Comparison of ENCODE assay signal across 8 cellular contexts in the genomic region with DNA sequence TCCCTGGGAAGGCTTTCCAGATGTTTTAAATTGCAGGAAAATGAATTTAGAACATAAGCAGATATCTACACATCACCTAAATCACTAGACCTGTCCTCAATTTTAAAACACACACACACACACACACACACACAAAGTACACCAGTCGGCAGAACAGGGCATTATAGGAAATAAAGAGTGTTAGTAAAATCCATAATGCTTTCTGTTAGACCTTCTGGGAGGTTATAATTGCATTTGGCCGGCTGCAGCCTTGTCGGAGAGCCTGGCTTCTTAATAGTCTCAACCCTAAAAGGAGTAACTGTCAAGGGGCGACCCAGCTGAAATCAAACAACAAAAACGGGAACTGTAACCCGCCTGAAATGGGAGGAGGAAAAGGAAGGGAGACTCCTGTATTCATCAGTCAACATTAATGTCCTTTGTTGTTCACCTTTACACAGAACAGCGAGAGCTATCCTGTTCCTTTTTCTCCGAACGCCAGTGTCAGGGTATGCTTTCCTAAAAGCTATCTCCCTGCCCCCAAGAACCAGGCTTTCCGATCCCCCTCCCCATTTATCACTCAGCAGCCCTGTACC. TPM values are rescaled to one million over a fixed set of nuclear protein-coding genes. Genes with fewer than 3 reads are reported as not detected.
DNase-seq lines count a peak whose midpoint lies in the region; ATAC-seq and TF ChIP-seq lines count a peak whose summit lies in the region.

No MANE protein-coding gene starts in this region.

- POLR2A ChIA-PET in activated CD4-positive, alpha-beta memory T cell treated with anti-CD3 and anti-CD28 coated beads for 36 hours (lab: Charles Lee): interaction anchor here (1.2 to 3.0 kb wide), 2 partner anchors 47 to 246 kb away, joined by 3 to 23 read pairs; a partner anchor contains a TSS

- WGBS in gastroesophageal sphincter (ENCODE audit: low coverage in 1 of 2), 2 donors: 0% methylated on average over 5 to 7 of the region's 10 CpGs

- H3K27me3 ChIP-seq in gastroesophageal sphincter: no peaks in the 10 kb centered on the region

- no peaks in the 10 kb centered on the region for H3K36me3 ChIP-seq in gastroesophageal sphincter

- H3K27me3 Mint-ChIP-seq in activated CD4-positive, alpha-beta memory T cell treated with anti-CD3 and anti-CD28 coated beads for 36 hours: peaks cover 41% of the 10 kb centered on the region
- no peaks in the 10 kb centered on the region for H3K27me3 Mint-ChIP-seq in progenitor cell of endocrine pancreas

- no peak for TF ChIP-seq POLR2A in gastroesophageal sphincter (IDR thresholded peaks at IDR 0.05)

- H3K27ac ChIP-seq in gastroesophageal sphincter: peak overlapping the region; percentile 3 to 90 (median 88)

- TF ChIP-seq EP300 in gastroesophageal sphincter (IDR thresholded peaks at IDR 0.05): no peak

- H3K4me1 ChIP-seq in gastroesophageal sphincter: peaks cover 0 to 41% (median 0%) of the 10 kb centered on the region in 3 donors

- no peaks in the 10 kb centered on the region for H3K9me3 Mint-ChIP-seq in activated CD4-positive, alpha-beta memory T cell treated with anti-CD3 and anti-CD28 coated beads for 36 hours
- H3K9me3 Mint-ChIP-seq in progenitor cell of endocrine pancreas (ENCODE audit: low read depth): no peaks in the 10 kb centered on the region

- peaks cover 27% of the 10 kb centered on the region for H3K4me1 Mint-ChIP-seq in activated CD4-positive, alpha-beta memory T cell treated with anti-CD3 and anti-CD28 coated beads for 36 hours (ENCODE audit: low read depth)
- peaks cover 25% of the 10 kb centered on the region for H3K4me1 Mint-ChIP-seq in progenitor cell of endocrine pancreas (ENCODE audit: low read depth)

- no peaks in the 10 kb centered on the region for H3K9me3 ChIP-seq in gastroesophageal sphincter

- ATAC-seq in gastroesophageal sphincter: no peak
- ATAC-seq in HG03025 (IDR thresholded peaks at IDR 0.05; ENCODE audit: low FRiP score, unreplicated experiment): no peak
- no peak for ATAC-seq in HG03354 (IDR thresholded peaks at IDR 0.05; ENCODE audit: poor library complexity, severe bottlenecking, unreplicated experiment)

- H3K27ac Mint-ChIP-seq in activated CD4-positive, alpha-beta memory T cell treated with anti-CD3 and anti-CD28 coated beads for 36 hours: no peak overlapping the region
- H3K27ac Mint-ChIP-seq in progenitor cell of endocrine pancreas: peak overlapping the region; percentile 98

- no peaks in the 10 kb centered on the region for H3K36me3 Mint-ChIP-seq in activated CD4-positive, alpha-beta memory T cell treated with anti-CD3 and anti-CD28 coated beads for 36 hours
- no peaks in the 10 kb centered on the region for H3K36me3 Mint-ChIP-seq in progenitor cell of endocrine pancreas (ENCODE audit: insufficient read depth)

- CTCF ChIA-PET in activated CD4-positive, alpha-beta memory T cell treated with anti-CD3 and anti-CD28 coated beads for 36 hours (lab: Charles Lee): interaction anchor here (2.5 kb wide), 1 partner anchor 247 kb away, joined by 8 read pairs; no protein-coding TSS in a partner anchor

- intact Hi-C loops in activated CD4-positive, alpha-beta memory T cell treated with anti-CD3 and anti-CD28 coated beads for 36 hours (cut with micrococcal nuclease): no loop called here

- H3K4me3 Mint-ChIP-seq in activated CD4-positive, alpha-beta memory T cell treated with anti-CD3 and anti-CD28 coated beads for 36 hours: peak overlapping the region; percentile 86
- H3K4me3 Mint-ChIP-seq in progenitor cell of endocrine pancreas (ENCODE audit: low read depth): peak overlapping the region; percentile 99

- TF ChIP-seq CTCF in LNCaP clone FGC (IDR thresholded peaks at IDR 0.05; ENCODE audit: control insufficient read depth, extremely low read depth, insufficient read depth) (no peak), gastroesophageal sphincter (IDR thresholded peaks at IDR 0.05) (no peak), progenitor cell of endocrine pancreas (IDR thresholded peaks at IDR 0.05; ENCODE audit: unreplicated experiment) (no peak)

- H3K4me3 ChIP-seq in LNCaP clone FGC (ENCODE audit: low read depth, low read length): peak overlapping the region; percentile 89
- peak overlapping the region; percentile 83 to 88 for H3K4me3 ChIP-seq in gastroesophageal sphincter

- DNase-seq in DMS79 treated with DMSO at 0.1 percent for 48 hours (lab: John Stamatoyannopoulos, UW): peak; percentile 52
- DNase-seq in LNCaP clone FGC (ENCODE audit: low read depth): no peak
- no peak for DNase-seq in activated CD4-positive, alpha-beta memory T cell treated with anti-CD3 and anti-CD28 coated beads for 36 hours
- DNase-seq in progenitor cell of endocrine pancreas (ENCODE audit: low spot score, unreplicated experiment): no peak
- no peak for DNase-seq in NCI-H1436 treated with DMSO at 0.1 percent for 48 hours (lab: John Stamatoyannopoulos, UW)

RNA-seq across cellular contexts. Expression of a gene that starts 1.3 kb away (rescaled TPM):
- total RNA-seq in activated CD4-positive, alpha-beta memory T cell treated with anti-CD3 and anti-CD28 coated beads for 36 hours: 1 to 10 TPM in 1 of 2 experiments, under 1 TPM in 1; 0.36 to 1.1 TPM
- 10 to 100 TPM; 14.0 to 34.1 (median 24.2) TPM for total RNA-seq in gastroesophageal sphincter
- 28.8 and 33.8 TPM in 2 replicates for total RNA-seq in progenitor cell of endocrine pancreas

RNA-seq across cellular contexts. Expression of a gene that starts 1.6 kb away (rescaled TPM):
- 10 to 100 TPM; 24.9 to 26.6 TPM for total RNA-seq in activated CD4-positive, alpha-beta memory T cell treated with anti-CD3 and anti-CD28 coated beads for 36 hours
- total RNA-seq in gastroesophageal sphincter: 10 to 100 TPM; 17.1 to 38.4 (median 29.5) TPM
- total RNA-seq in progenitor cell of endocrine pancreas: 24.3 and 25.9 TPM in 2 replicates

Comparison
In these comparisons a context has a peak if more than half of its experiments do, and no peak if none do; other contexts are left out.
1. RNA of a gene that starts 1.3 kb away (total RNA-seq): 14.0 to 34.1 TPM in gastroesophageal sphincter and 28.8 to 33.8 TPM in progenitor cell of endocrine pancreas; 0.36 to 1.1 TPM in activated CD4-positive, alpha-beta memory T cell treated with anti-CD3 and anti-CD28 coated beads for 36 hours; every median in the first group is over 4 times any median in the second.